In genomic region chrX:10926906-10927305, GRCh38 we compare ENCODE assay signal across 25 cellular contexts.
"Had no signal": no experiment of that assay in that cellular context is flagged by ENCODE, and none has a peak within 500 bp of the region (broad histone marks: within the 10 kb centered on the region; RNA-seq: fewer than 3 reads in every experiment).

No MANE protein-coding gene starts in this region.

- H3K36me3 ChIP-seq: cardiac muscle cell, left lung, right lobe of liver, transverse colon had no signal

- H3K27me3 ChIP-seq: body of pancreas, cardiac muscle cell, foreskin keratinocyte, left lung, right lobe of liver, transverse colon had no signal

- H3K36me3 Mint-ChIP-seq: activated naive CD4-positive, alpha-beta T cell treated with anti-CD3 and anti-CD28 coated beads, Interleukin-2, amount 10 ng/mL, durations not matched to agents 7 days and 5 days; stimulated activated memory B cell treated with anti-CD40 and anti-IgM and Interleukin-4, amounts not matched to agents 10 μg/mL and 1 μg/mL and 100 μg/mL, for 72 hours; WTC11 had no signal

- H3K4me1 ChIP-seq: body of pancreas, left lung, right lobe of liver, transverse colon had no signal

- H3K27ac ChIP-seq: body of pancreas, cardiac muscle cell, foreskin keratinocyte, left lung, right lobe of liver, transverse colon had no signal

- H3K4me1 Mint-ChIP-seq: activated CD4-positive, alpha-beta T cell treated with anti-CD3 and anti-CD28 coated beads for 36 hours; activated naive CD4-positive, alpha-beta T cell treated with anti-CD3 and anti-CD28 coated beads, Interleukin-2, amount 10 ng/mL, durations not matched to agents 7 days and 5 days; naive B cell; stimulated activated memory B cell treated with anti-CD40 and anti-IgM and Interleukin-4, amounts not matched to agents 10 μg/mL and 1 μg/mL and 100 μg/mL, for 72 hours; WTC11 had no signal

- H3K27me3 Mint-ChIP-seq: activated CD4-positive, alpha-beta T cell treated with anti-CD3 and anti-CD28 coated beads for 36 hours; activated naive CD4-positive, alpha-beta T cell treated with anti-CD3 and anti-CD28 coated beads, Interleukin-2, amount 10 ng/mL, durations not matched to agents 7 days and 5 days; naive B cell; stimulated activated memory B cell treated with anti-CD40 and anti-IgM and Interleukin-4, amounts not matched to agents 10 μg/mL and 1 μg/mL and 100 μg/mL, for 72 hours had no signal

- H3K9me3 ChIP-seq: body of pancreas, right lobe of liver, transverse colon had no signal

- H3K27ac Mint-ChIP-seq: activated CD4-positive, alpha-beta T cell treated with anti-CD3 and anti-CD28 coated beads for 36 hours; activated naive CD4-positive, alpha-beta T cell treated with anti-CD3 and anti-CD28 coated beads, Interleukin-2, amount 10 ng/mL, durations not matched to agents 7 days and 5 days; naive B cell; stimulated activated memory B cell treated with anti-CD40 and anti-IgM and Interleukin-4, amounts not matched to agents 10 μg/mL and 1 μg/mL and 100 μg/mL, for 72 hours; T-helper 1 cell treated with Interleukin-12 subunit alpha and Interleukin-12 subunit beta and Interleukin-4 antibody, amounts not matched to agents 30 μg/mL and 1 μg/mL, for 36 hours; WTC11 had no signal

- H3K4me3 Mint-ChIP-seq: activated CD4-positive, alpha-beta T cell treated with anti-CD3 and anti-CD28 coated beads for 36 hours; activated naive CD4-positive, alpha-beta T cell treated with anti-CD3 and anti-CD28 coated beads, Interleukin-2, amount 10 ng/mL, durations not matched to agents 7 days and 5 days; naive B cell; stimulated activated memory B cell treated with anti-CD40 and anti-IgM and Interleukin-4, amounts not matched to agents 10 μg/mL and 1 μg/mL and 100 μg/mL, for 72 hours; T-helper 1 cell treated with Interleukin-12 subunit alpha and Interleukin-12 subunit beta and Interleukin-4 antibody, amounts not matched to agents 30 μg/mL and 1 μg/mL, for 36 hours; WTC11 had no signal

- DNase-seq: activated CD4-positive, alpha-beta T cell treated with anti-CD3 and anti-CD28 coated beads for 36 hours; activated CD4-positive, alpha-beta T cell treated with anti-CD3 and anti-CD28 coated beads, Interleukin-2, amount 50 U/mL, for 48 hours; activated effector memory CD4-positive, alpha-beta T cell treated with Interleukin-2 at 50 U/mL for 16 hours; activated naive CD4-positive, alpha-beta T cell treated with anti-CD3 and anti-CD28 coated beads, Interleukin-2, amount 10 ng/mL, durations not matched to agents 7 days and 5 days; activated T-cell treated with anti-CD3 and anti-CD28 coated beads, Interleukin-2, amount 50 U/mL, for 48 hours; body of pancreas; dermis blood vessel endothelial cell; effector CD8-positive, alpha-beta T cell; foreskin keratinocyte; hippocampal formation; kidney glomerular epithelial cell; left lung; naive B cell; nucleus accumbens; posterior cingulate gyrus; right lobe of liver; small intestine; stimulated activated CD4-positive, alpha-beta T cell treated with anti-CD3 and anti-CD28 coated beads, Interleukin-2, amount 100 ng/mL, for 24 hours; T1000; transverse colon had no signal

- ATAC-seq: activated CD4-positive, alpha-beta T cell treated with anti-CD3 and anti-CD28 coated beads for 36 hours; body of pancreas; foreskin keratinocyte; left lung; right lobe of liver; stimulated activated memory B cell treated with anti-CD40 and anti-IgM and Interleukin-4, amounts not matched to agents 10 μg/mL and 1 μg/mL and 100 μg/mL, for 72 hours; WTC11 had no signal

- H3K4me3 ChIP-seq: body of pancreas, cardiac muscle cell, left lung, lung, right lobe of liver, transverse colon had no signal
